In genomic region chr2:225276207-225276606, GRCh38 we compare ENCODE assay signal across 13 cellular contexts.
A peak's percentile ranks its signal among the peaks of the same experiment; 100 is the strongest.
DNase-seq lines count a peak whose midpoint lies in the region; ATAC-seq, FAIRE-seq and TF ChIP-seq lines count a peak whose summit lies in the region.
"Had no signal": no experiment of that assay in that cellular context is flagged by ENCODE, and none has a peak within 500 bp of the region (broad histone marks: within the 10 kb centered on the region; RNA-seq: fewer than 3 reads in every experiment).

No MANE protein-coding gene starts in this region.

- H3K4me1 ChIP-seq in transverse colon, result no peaks in the 10 kb centered on the region
- H3K4me1 ChIP-seq in sigmoid colon, result no peaks in the 10 kb centered on the region
- H3K4me1 ChIP-seq: BLaER1 had no signal

- TF ChIP-seq POLR2A in transverse colon (IDR thresholded peaks at IDR 0.05) (no peak), sigmoid colon (IDR thresholded peaks at IDR 0.05) (no peak)

- in situ Hi-C loops in transverse colon (cut with MboI; ENCODE audit: low pct_ligation_motif_present in 1 of 4, low pct_unique_long_range_greater_than_20kb in 1 of 4, low sequenced_read_pairs in 3 of 4), result loop anchor here in 1 of 4 donors (25.0 kb wide), 1 partner anchor 1736 kb away; no protein-coding TSS in a partner anchor

- peak; percentile 75 for ATAC-seq in GM21367 (IDR thresholded peaks at IDR 0.05; ENCODE audit: unreplicated experiment)
- ATAC-seq in HG03025 (IDR thresholded peaks at IDR 0.05; ENCODE audit: low FRiP score, unreplicated experiment), result peak; percentile 90
- ATAC-seq: SK-N-SH treated with all-trans-retinoic acid at 6 μM for 48 hours; stimulated activated effector memory CD8-positive, alpha-beta T cell treated with anti-CD3 and anti-CD28 coated beads, Interleukin-12 subunit alpha, Interleukin-12 subunit beta, amount 100 ng/mL, for 72 hours had no signal

- intact Hi-C loops in transverse colon (cut with DNase I; ENCODE audit: low total_unique reads) (no loop called here), sigmoid colon (cut with DNase I) (no loop called here)

- TF ChIP-seq EP300 in transverse colon (IDR thresholded peaks at IDR 0.05; ENCODE audit: low read depth), result no peak
- TF ChIP-seq EP300 in sigmoid colon (IDR thresholded peaks at IDR 0.05), result no peak

- no peaks in the 10 kb centered on the region for H3K9me3 ChIP-seq in transverse colon
- H3K9me3 ChIP-seq in sigmoid colon, result peaks cover 0 to 5% (median 0%) of the 10 kb centered on the region in 4 donors
- H3K9me3 ChIP-seq: BLaER1 had no signal

- 37 to 41% methylated on average over 3 of the region's 3 CpGs for WGBS in transverse colon (ENCODE audit: low coverage in 1 of 2), 2 donors
- WGBS in sigmoid colon, 2 donors, result 42 to 48% methylated on average over 3 of the region's 3 CpGs

- H3K27ac ChIP-seq in transverse colon (no peak overlapping the region), sigmoid colon (no peak overlapping the region)
- H3K27ac ChIP-seq: BLaER1 had no signal

- DNase-seq in GM18507 (ENCODE audit: extremely low spot score, insufficient read length, low read depth) (no peak), NCI-H524 (lab: John Stamatoyannopoulos, UW) (peak; percentile 90 to 96), KG1 (lab: John Stamatoyannopoulos, UW) (no peak), transverse colon (no peak), sigmoid colon (no peak)
- DNase-seq in activated CD4-positive, alpha-beta T cell treated with anti-CD3 and anti-CD28 coated beads for 4 hours, result no peak
- DNase-seq: NCI-H2227 treated with DMSO at 0.1 percent for 48 hours had no signal

- peak; percentile 93 for FAIRE-seq in GM18507 (lab: Jason Lieb, UNC)
- FAIRE-seq: astrocyte had no signal

- no peak for TF ChIP-seq CTCF in transverse colon (IDR thresholded peaks at IDR 0.05)
- no peak for TF ChIP-seq CTCF in sigmoid colon (IDR thresholded peaks at IDR 0.05)

- H3K4me3 ChIP-seq in transverse colon (no peak overlapping the region), sigmoid colon (no peak overlapping the region)
- H3K4me3 ChIP-seq: BLaER1 had no signal

- H3K36me3 ChIP-seq in transverse colon (no peaks in the 10 kb centered on the region), sigmoid colon (no peaks in the 10 kb centered on the region)
- H3K36me3 ChIP-seq: BLaER1 had no signal

- no peaks in the 10 kb centered on the region for H3K27me3 ChIP-seq in transverse colon
- H3K27me3 ChIP-seq in sigmoid colon, result no peaks in the 10 kb centered on the region
- H3K27me3 ChIP-seq: BLaER1 had no signal

Comparison
In these comparisons a context has a peak if more than half of its experiments do, and no peak if none do; other contexts are left out.
1. DNase-seq: peak in NCI-H524 (2 of 2); none in GM18507 (single experiment), activated CD4-positive, alpha-beta T cell treated with anti-CD3 and anti-CD28 coated beads for 4 hours (0 of 2), KG1 (single experiment), transverse colon (single experiment) and sigmoid colon (single experiment).